ENCODE assay signal across 19 cellular contexts in genomic region chr18:54856105-54856504, GRCh38.
"Had no signal": no experiment of that assay in that cellular context is flagged by ENCODE, and none has a peak within 500 bp of the region (broad histone marks: within the 10 kb centered on the region; RNA-seq: fewer than 3 reads in every experiment).

No MANE protein-coding gene starts in this region.

- H3K4me3 Mint-ChIP-seq: naive thymus-derived CD8-positive, alpha-beta T cell; nephron progenitor cell; stimulated activated memory B cell treated with anti-CD40 and anti-IgM and Interleukin-4, amounts not matched to agents 10 μg/mL and 1 μg/mL and 100 μg/mL, for 72 hours had no signal

- H3K27me3 ChIP-seq: dorsolateral prefrontal cortex, right atrium auricular region, tibial nerve, upper lobe of left lung had no signal

- H3K27ac Mint-ChIP-seq: naive thymus-derived CD8-positive, alpha-beta T cell; nephron progenitor cell; stimulated activated memory B cell treated with anti-CD40 and anti-IgM and Interleukin-4, amounts not matched to agents 10 μg/mL and 1 μg/mL and 100 μg/mL, for 72 hours had no signal

- ATAC-seq: naive thymus-derived CD8-positive, alpha-beta T cell; sciatic nerve; stimulated activated memory B cell treated with anti-CD40 and anti-IgM and Interleukin-4, amounts not matched to agents 10 μg/mL and 1 μg/mL and 100 μg/mL, for 72 hours; stimulated activated naive CD8-positive, alpha-beta T cell treated with anti-CD3 and anti-CD28 coated beads, Interleukin-15, Interleukin-2, amounts not matched to agents 100 U/mL and 50 U/mL, for 24 hours had no signal

- H3K4me3 ChIP-seq: dorsolateral prefrontal cortex, lung, prostate gland, right atrium auricular region, thoracic aorta, tibial nerve, upper lobe of left lung had no signal

- H3K36me3 Mint-ChIP-seq: naive thymus-derived CD8-positive, alpha-beta T cell; stimulated activated memory B cell treated with anti-CD40 and anti-IgM and Interleukin-4, amounts not matched to agents 10 μg/mL and 1 μg/mL and 100 μg/mL, for 72 hours had no signal

- H3K27ac ChIP-seq: dorsolateral prefrontal cortex, prostate gland, right atrium auricular region, thoracic aorta, tibial nerve, upper lobe of left lung had no signal

- H3K36me3 ChIP-seq: prostate gland, right atrium auricular region, thoracic aorta, tibial nerve, upper lobe of left lung had no signal

- DNase-seq: dorsolateral prefrontal cortex; effector CD4-positive, alpha-beta T cell; head of caudate nucleus; kidney; naive thymus-derived CD8-positive, alpha-beta T cell; nephron progenitor cell; nucleus accumbens; stimulated activated CD4-positive, alpha-beta T cell treated with anti-CD3 and anti-CD28 coated beads, Interleukin-2, amount 100 ng/mL, for 24 hours; stimulated activated CD4-positive, alpha-beta T cell treated with anti-CD3 and anti-CD28 coated beads, Interleukin-4, amount 100 ng/mL, for 24 hours; stimulated activated naive CD8-positive, alpha-beta T cell treated with anti-CD3 and anti-CD28 coated beads, Interleukin-15, Interleukin-2, amounts not matched to agents 100 U/mL and 50 U/mL, for 24 hours; substantia nigra; upper lobe of left lung had no signal

- H3K9me3 ChIP-seq: prostate gland, right atrium auricular region, thoracic aorta, tibial nerve, upper lobe of left lung had no signal

- H3K4me1 ChIP-seq: prostate gland, right atrium auricular region, tibial nerve had no signal

- H3K9me3 Mint-ChIP-seq: naive thymus-derived CD8-positive, alpha-beta T cell; nephron progenitor cell; stimulated activated memory B cell treated with anti-CD40 and anti-IgM and Interleukin-4, amounts not matched to agents 10 μg/mL and 1 μg/mL and 100 μg/mL, for 72 hours had no signal

- H3K4me1 Mint-ChIP-seq: nephron progenitor cell; stimulated activated memory B cell treated with anti-CD40 and anti-IgM and Interleukin-4, amounts not matched to agents 10 μg/mL and 1 μg/mL and 100 μg/mL, for 72 hours had no signal
